Comparison of ENCODE assay signal across 35 cellular contexts in genomic region chr2:131014141-131014540, GRCh38.
"Had no signal": no experiment of that assay in that cellular context is flagged by ENCODE, and none has a peak within 500 bp of the region (broad histone marks: within the 10 kb centered on the region; RNA-seq: fewer than 3 reads in every experiment).

No MANE protein-coding gene starts in this region.

- H3K27me3 ChIP-seq: MG63 had no signal

- H3K4me3 Mint-ChIP-seq: activated B cell treated with CpG ODN at 0.5 μM for 24 hours; activated CD8-positive, alpha-beta T cell treated with anti-CD3 and anti-CD28 coated beads for 36 hours; activated naive CD8-positive, alpha-beta T cell; activated naive CD8-positive, alpha-beta T cell treated with anti-CD3 and anti-CD28 coated beads, Interleukin-2, amount 50 U/mL, for 24 hours; brain; central memory CD8-positive, alpha-beta T cell had no signal

- H3K9me3 ChIP-seq: MG63 had no signal

- H3K4me1 Mint-ChIP-seq: activated B cell treated with CpG ODN at 0.5 μM for 24 hours had no signal

- H3K36me3 Mint-ChIP-seq: activated naive CD8-positive, alpha-beta T cell; brain had no signal

- ATAC-seq: activated CD8-positive, alpha-beta T cell treated with anti-CD3 and anti-CD28 coated beads for 36 hours; activated naive CD8-positive, alpha-beta T cell treated with anti-CD3 and anti-CD28 coated beads, Interleukin-2, amount 50 U/mL, for 24 hours; Panc1; Right ventricle myocardium inferior had no signal

- H3K36me3 ChIP-seq: cardiac muscle cell, MG63 had no signal

- H3K27ac Mint-ChIP-seq: activated B cell treated with CpG ODN at 0.5 μM for 24 hours; activated CD8-positive, alpha-beta T cell treated with anti-CD3 and anti-CD28 coated beads for 36 hours; activated naive CD8-positive, alpha-beta T cell; activated naive CD8-positive, alpha-beta T cell treated with anti-CD3 and anti-CD28 coated beads, Interleukin-2, amount 50 U/mL, for 24 hours; activated T-helper 2 cell treated with anti-CD3 and anti-CD28 coated beads, Interferon-gamma antibody, Interleukin-2, Interleukin-4, amounts not matched to agents 10 μg/mL and 5 μg/mL and 100 μg/mL, durations not matched to agents 14 hours and 24 hours and 36 hours; brain had no signal

- H3K27ac ChIP-seq: cardiac muscle cell, VCaP had no signal

- H3K27me3 Mint-ChIP-seq: activated naive CD8-positive, alpha-beta T cell treated with anti-CD3 and anti-CD28 coated beads, Interleukin-2, amount 50 U/mL, for 24 hours had no signal

- DNase-seq: activated B cell treated with CpG ODN at 0.5 μM for 24 hours; activated CD4-positive, alpha-beta T cell treated with anti-CD3 and anti-CD28 coated beads for 4 hours; activated CD4-positive, alpha-beta T cell treated with anti-CD3 and anti-CD28 coated beads, Interleukin-2, amount 50 U/mL, for 4 hours; activated CD4-positive, CD25-positive, alpha-beta regulatory T cell treated with anti-CD3 and anti-CD28 coated beads, Interleukin-2, amount 50 U/mL, for 72 hours; activated CD8-positive, alpha-beta T cell treated with anti-CD3 and anti-CD28 coated beads for 36 hours; activated gamma-delta T cell; activated naive CD4-positive, alpha-beta T cell treated with Interleukin-2 at 50 U/mL for 16 hours; activated naive CD8-positive, alpha-beta T cell treated with anti-CD3 and anti-CD28 coated beads, Interleukin-2, amount 50 U/mL, for 24 hours; activated T-cell treated with anti-CD3 and anti-CD28 coated beads, Interleukin-2, amount 50 U/mL, for 1 hour; anterior cingulate cortex; Karpas-422; KBM-7; MG63; MV-4-11; NCI-H1092; NCI-H1436 treated with DMSO at 0.1 percent for 48 hours; NCI-H1694 treated with DMSO at 0.1 percent for 48 hours; NCI-H2029; NCI-H2107; NCI-H226; NCI-H446 treated with DMSO at 0.1 percent for 48 hours; NCI-H524; SIG-M5; SW 1271; T-helper 1 cell; T-helper 2 cell; T-helper 9 cell had no signal

- H3K9me3 Mint-ChIP-seq: activated B cell treated with CpG ODN at 0.5 μM for 24 hours; activated naive CD8-positive, alpha-beta T cell treated with anti-CD3 and anti-CD28 coated beads, Interleukin-2, amount 50 U/mL, for 24 hours; activated T-helper 2 cell treated with anti-CD3 and anti-CD28 coated beads, Interferon-gamma antibody, Interleukin-2, Interleukin-4, amounts not matched to agents 10 μg/mL and 5 μg/mL and 100 μg/mL, durations not matched to agents 14 hours and 24 hours and 36 hours; brain; central memory CD8-positive, alpha-beta T cell had no signal

- H3K4me3 ChIP-seq: cardiac muscle cell, MG63 had no signal
